ENCODE assay signal across 9 cellular contexts in the genomic region with DNA sequence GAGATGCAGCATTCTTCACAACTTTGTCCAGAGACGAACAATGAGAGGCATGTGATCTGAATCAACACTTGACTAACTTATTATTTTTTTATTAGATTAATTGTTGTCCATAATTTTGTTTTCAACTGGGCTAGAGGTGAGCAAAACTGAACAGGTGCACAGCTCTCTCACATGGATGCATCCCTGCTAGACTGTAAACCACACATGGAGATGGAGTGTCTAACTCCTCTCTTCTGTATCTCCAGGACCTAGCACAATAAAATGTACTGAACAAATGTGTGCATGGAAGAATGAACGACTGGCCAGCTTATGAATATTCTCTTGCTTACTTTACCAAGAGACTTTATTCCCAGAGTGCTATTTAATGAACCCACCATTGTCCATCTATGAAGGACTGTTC.
"Had no signal": no experiment of that assay in that cellular context is flagged by ENCODE, and none has a peak within 500 bp of the region (broad histone marks: within the 10 kb centered on the region; RNA-seq: fewer than 3 reads in every experiment).

No MANE protein-coding gene starts in this region.

- DNase-seq: GM23248, GOT3, H7, HFFc6 had no signal

- H3K9ac ChIP-seq: GM23248 had no signal

- H3K4me1 ChIP-seq: HAP-1 had no signal

- H2AFZ ChIP-seq: GM23248 had no signal

- H3K4me3 ChIP-seq: GM23248, HAP-1, K562 had no signal

- H3K36me3 ChIP-seq: HAP-1 had no signal

- H3K9me3 ChIP-seq: HAP-1 had no signal

- FAIRE-seq: HepG2, K562 had no signal

- H3K27ac ChIP-seq: GM23248, HL-60 had no signal

- ATAC-seq: HCT116, HepG2, K562 had no signal
